In genomic region chr14:75831455-75831854, GRCh38 we compare ENCODE assay signal across 8 cellular contexts.
A peak's percentile ranks its signal among the peaks of the same experiment; 100 is the strongest.
DNase-seq lines count a peak whose midpoint lies in the region; ATAC-seq and TF ChIP-seq lines count a peak whose summit lies in the region.

No MANE protein-coding gene starts in this region.

- no peak overlapping the region for H3K27ac Mint-ChIP-seq in endodermal cell

- H3K9me3 Mint-ChIP-seq in endodermal cell = no peaks in the 10 kb centered on the region

- H3K36me3 Mint-ChIP-seq in endodermal cell (ENCODE audit: low read depth) = peaks cover 20% of the 10 kb centered on the region

- 84 to 86% methylated on average over 5 of the region's 5 CpGs for WGBS in endodermal cell (ENCODE audit: insufficient coverage in 1 of 2, insufficient read length in 1 of 2), 2 experiments

- TF ChIP-seq CTCF in fibroblast of villous mesenchyme (IDR thresholded peaks at IDR 0.05; ENCODE audit: insufficient read depth, low read depth, low read length) (no peak), endodermal cell (conservative IDR thresholded peaks at IDR 0.05) (no peak)

- H3K4me1 ChIP-seq in endodermal cell (ENCODE audit: control insufficient read depth, insufficient read depth, low read length) = peaks cover 2% of the 10 kb centered on the region

- peaks cover 17% of the 10 kb centered on the region for H3K36me3 ChIP-seq in endodermal cell (ENCODE audit: control insufficient read depth, insufficient read depth, low read length)

- no peak overlapping the region for H3K9ac ChIP-seq in endodermal cell (ENCODE audit: extremely low read depth, low read length, poor library complexity, severe bottlenecking)

- peaks cover 14% of the 10 kb centered on the region for H3K4me1 Mint-ChIP-seq in endodermal cell

- no peaks in the 10 kb centered on the region for H3K27me3 ChIP-seq in endodermal cell (ENCODE audit: control insufficient read depth, insufficient read depth, low read length, poor library complexity, severe bottlenecking)

- DNase-seq in AG20443 (ENCODE audit: low spot score) (peak; percentile 71), NCI-H1092 treated with DMSO at 0.1 percent for 48 hours (lab: John Stamatoyannopoulos, UW) (peak; percentile 58), fibroblast of villous mesenchyme (ENCODE audit: low read depth) (peak; percentile 82), cerebellar nuclear complex (lab: John Stamatoyannopoulos, UW) (no peak), endodermal cell (no peak)
- DNase-seq in activated CD8-positive, alpha-beta memory T cell treated with anti-CD3 and anti-CD28 coated beads, Interleukin-2, amount 50 U/mL, for 1 hour (ENCODE audit: extremely low read depth) = peak; percentile 0
- DNase-seq in stimulated activated CD4-positive, alpha-beta T cell treated with anti-CD3 and anti-CD28 coated beads, Interleukin-2, amount 100 ng/mL, for 48 hours = peak; percentile 1 to 19

- no peak overlapping the region for H3K4me3 ChIP-seq in fibroblast of villous mesenchyme (ENCODE audit: low read depth, low read length)
- H3K4me3 ChIP-seq in endodermal cell (ENCODE audit: low read length) = no peak overlapping the region

- H3K27me3 Mint-ChIP-seq in endodermal cell (ENCODE audit: insufficient read depth) = no peaks in the 10 kb centered on the region

- no peak overlapping the region for H3K4me3 Mint-ChIP-seq in endodermal cell

- H3K27ac ChIP-seq in endodermal cell (ENCODE audit: low read depth, low read length) = no peak overlapping the region

- ATAC-seq in HG03095 (IDR thresholded peaks at IDR 0.05; ENCODE audit: unreplicated experiment) = no peak

- no peaks in the 10 kb centered on the region for H3K9me3 ChIP-seq in endodermal cell (ENCODE audit: control insufficient read depth, low read length)

Comparison
In these comparisons a context has a peak if more than half of its experiments do, and no peak if none do; other contexts are left out.
1. DNase-seq: peak in AG20443 (single experiment), NCI-H1092 treated with DMSO at 0.1 percent for 48 hours (single experiment), activated CD8-positive, alpha-beta memory T cell treated with anti-CD3 and anti-CD28 coated beads, Interleukin-2, amount 50 U/mL, for 1 hour (single experiment), fibroblast of villous mesenchyme (single experiment) and stimulated activated CD4-positive, alpha-beta T cell treated with anti-CD3 and anti-CD28 coated beads, Interleukin-2, amount 100 ng/mL, for 48 hours (2 of 2); none in cerebellar nuclear complex (0 of 2) and endodermal cell (single experiment).